Comparison of ENCODE assay signal across 1 cellular context in genomic region chr14:34139160-34140121, GRCh38.
TF ChIP-seq lines count a peak whose summit lies in the region.

No MANE protein-coding gene starts in this region.

TF ChIP-seq in HepG2, 621 proteins besides CTCF, POLR2A, EP300 and RAD21 (continued from another document):
- TF ChIP-seq, protein P1, sequence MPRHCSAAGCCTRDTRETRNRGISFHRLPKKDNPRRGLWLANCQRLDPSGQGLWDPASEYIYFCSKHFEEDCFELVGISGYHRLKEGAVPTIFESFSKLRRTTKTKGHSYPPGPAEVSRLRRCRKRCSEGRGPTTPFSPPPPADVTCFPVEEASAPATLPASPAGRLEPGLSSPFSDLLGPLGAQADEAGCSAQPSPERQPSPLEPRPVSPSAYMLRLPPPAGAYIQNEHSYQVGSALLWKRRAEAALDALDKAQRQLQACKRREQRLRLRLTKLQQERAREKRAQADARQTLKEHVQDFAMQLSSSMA (CRISPR knock-in tag; IDR thresholded peaks at IDR 0.05), result 0 out of 2 replicates have a peak, but pooled peaks have one; percentile 31
- TF ChIP-seq HIC2 (CRISPR knock-in tag; IDR thresholded peaks at IDR 0.05; ENCODE audit: low read depth) (peak; percentile 50; the same call in 1 of the 2 replicates), ZFP91 (CRISPR knock-in tag; IDR thresholded peaks at IDR 0.05; ENCODE audit: borderline replicate concordance) (peak; percentile 69; the same call in 1 of the 2 replicates), PRDM10 (CRISPR knock-in tag; IDR thresholded peaks at IDR 0.05; ENCODE audit: low read depth) (peak; percentile 76; the same call in 1 of the 2 replicates), HMG20B (CRISPR knock-in tag; conservative IDR thresholded peaks at IDR 0.05) (peak; percentile 33; the same call in 1 of the 2 replicates)
- TF ChIP-seq, protein P2, sequence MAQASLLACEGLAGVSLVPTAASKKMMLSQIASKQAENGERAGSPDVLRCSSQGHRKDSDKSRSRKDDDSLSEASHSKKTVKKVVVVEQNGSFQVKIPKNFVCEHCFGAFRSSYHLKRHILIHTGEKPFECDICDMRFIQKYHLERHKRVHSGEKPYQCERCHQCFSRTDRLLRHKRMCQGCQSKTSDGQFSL (CRISPR knock-in tag; IDR thresholded peaks at IDR 0.05), result peak; percentile 50; the same call in 1 of the 2 replicates
